Comparison of ENCODE assay signal across 9 cellular contexts in the genomic region with DNA sequence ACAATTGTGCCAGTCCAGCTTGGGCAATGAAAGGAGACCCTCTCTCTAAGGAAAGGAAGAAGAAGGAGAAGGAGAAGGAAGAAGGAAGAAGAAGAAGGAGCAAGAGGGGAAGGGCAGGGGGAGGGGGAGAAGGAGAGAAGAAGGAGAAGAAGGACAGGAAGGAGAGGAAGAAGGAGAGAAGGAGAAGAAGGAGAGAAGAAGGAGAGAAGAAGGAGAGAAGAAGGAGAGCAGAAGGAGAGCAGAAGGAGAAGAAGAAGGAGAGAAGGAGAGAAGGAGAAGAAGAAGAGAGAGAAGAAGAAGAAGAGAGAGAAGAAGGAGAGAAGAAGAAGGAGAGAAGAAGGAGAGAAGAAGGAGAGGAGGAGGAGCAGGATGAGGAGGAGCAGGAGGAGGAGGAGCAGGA. TPM values are rescaled to one million over a fixed set of nuclear protein-coding genes. Genes with fewer than 3 reads are reported as not detected.
"Had no signal": no experiment of that assay in that cellular context is flagged by ENCODE, and none has a peak within 500 bp of the region (broad histone marks: within the 10 kb centered on the region; RNA-seq: fewer than 3 reads in every experiment).

No MANE protein-coding gene starts in this region.

- H3K27ac ChIP-seq: HL-60, KMS-11 had no signal

- H3K4me3 Mint-ChIP-seq: IgD-negative memory B cell had no signal

- H3K27ac Mint-ChIP-seq: IgD-negative memory B cell had no signal

- H3K9ac ChIP-seq: KMS-11 had no signal

- H3K4me2 ChIP-seq: KMS-11 had no signal

- FAIRE-seq: HTR-8/SVneo had no signal

- DNase-seq: IMR-90, KBM-7, KG1 had no signal

- H3K4me1 Mint-ChIP-seq: IgD-negative memory B cell had no signal

RNA-seq across cellular contexts. Expression of gene DEFB116, which starts 22.5 kb away (rescaled TPM):
- total RNA-seq: HT-29, HT1080, IMR-90 had no signal
- polyA plus RNA-seq: IgD-negative memory B cell, IMR-90 had no signal

RNA-seq across cellular contexts. Expression of gene DEFB118, which starts 37.5 kb away (rescaled TPM):
- total RNA-seq: HT-29, HT1080, IMR-90 had no signal
- polyA plus RNA-seq: IgD-negative memory B cell, IMR-90 had no signal

RNA-seq across cellular contexts. Expression of gene DEFB119, which starts 59.5 kb away (rescaled TPM):
- total RNA-seq: HT-29, HT1080, IMR-90 had no signal
- polyA plus RNA-seq: IgD-negative memory B cell, IMR-90 had no signal
